ENCODE assay signal across 8 cellular contexts in genomic region chr12:120711411-120711810, GRCh38. TPM values are rescaled to one million over a fixed set of nuclear protein-coding genes. Genes with fewer than 3 reads are reported as not detected.
A peak's percentile ranks its signal among the peaks of the same experiment; 100 is the strongest.
DNase-seq lines count a peak whose midpoint lies in the region; ATAC-seq lines count a peak whose summit lies in the region.

No MANE protein-coding gene starts in this region.

- H3K36me3 Mint-ChIP-seq in activated CD4-positive, alpha-beta T cell treated with anti-CD3 and anti-CD28 coated beads, Interleukin-2, amount 10 ng/mL, durations not matched to agents 24 days and 14 days (ENCODE audit: low read depth): peaks cover 22% of the 10 kb centered on the region
- H3K36me3 Mint-ChIP-seq in activated naive CD8-positive, alpha-beta T cell: peaks cover 2% of the 10 kb centered on the region

- ATAC-seq in HG02938 (IDR thresholded peaks at IDR 0.05; ENCODE audit: unreplicated experiment) (no peak), GM18517 (IDR thresholded peaks at IDR 0.05; ENCODE audit: unreplicated experiment) (no peak), HG02885 (IDR thresholded peaks at IDR 0.05; ENCODE audit: poor library complexity, unreplicated experiment) (no peak)

- peak overlapping the region; percentile 99 for H3K4me3 ChIP-seq in thymus (ENCODE audit: low read length)

- H3K4me1 ChIP-seq in thymus (ENCODE audit: control insufficient read depth, insufficient read depth, low read length): peaks cover 20% of the 10 kb centered on the region

- H3K4me3 Mint-ChIP-seq in activated CD4-positive, alpha-beta T cell treated with anti-CD3 and anti-CD28 coated beads, Interleukin-2, amount 10 ng/mL, durations not matched to agents 24 days and 14 days: peak overlapping the region; percentile 83
- H3K4me3 Mint-ChIP-seq in activated naive CD8-positive, alpha-beta T cell: peak overlapping the region; percentile 92

- no peaks in the 10 kb centered on the region for H3K27me3 Mint-ChIP-seq in activated CD4-positive, alpha-beta T cell treated with anti-CD3 and anti-CD28 coated beads, Interleukin-2, amount 10 ng/mL, durations not matched to agents 24 days and 14 days
- no peaks in the 10 kb centered on the region for H3K27me3 Mint-ChIP-seq in activated naive CD8-positive, alpha-beta T cell

- no peaks in the 10 kb centered on the region for H3K9me3 ChIP-seq in thymus (ENCODE audit: control insufficient read depth)

- H3K4me1 Mint-ChIP-seq in activated CD4-positive, alpha-beta T cell treated with anti-CD3 and anti-CD28 coated beads, Interleukin-2, amount 10 ng/mL, durations not matched to agents 24 days and 14 days: peaks cover 24% of the 10 kb centered on the region
- H3K4me1 Mint-ChIP-seq in activated naive CD8-positive, alpha-beta T cell (ENCODE audit: low read depth): peaks cover 33% of the 10 kb centered on the region

- peak; percentile 62 for DNase-seq in activated CD4-positive, alpha-beta T cell treated with anti-CD3 and anti-CD28 coated beads, Interleukin-2, amount 10 ng/mL, durations not matched to agents 24 days and 14 days
- no peak for DNase-seq in activated CD4-positive, alpha-beta T cell treated with anti-CD3 and anti-CD28 coated beads for 48 hours

- peak overlapping the region; percentile 75 for H3K27ac ChIP-seq in layer of hippocampus (ENCODE audit: low read depth, low read length)
- no peak overlapping the region for H3K27ac ChIP-seq in thymus (ENCODE audit: low read depth)

- no peaks in the 10 kb centered on the region for H3K9me3 Mint-ChIP-seq in activated CD4-positive, alpha-beta T cell treated with anti-CD3 and anti-CD28 coated beads, Interleukin-2, amount 10 ng/mL, durations not matched to agents 24 days and 14 days
- no peaks in the 10 kb centered on the region for H3K9me3 Mint-ChIP-seq in activated naive CD8-positive, alpha-beta T cell (ENCODE audit: low read depth)

- WGBS in thymus: 47% methylated on average over 6 of the region's 6 CpGs

- peaks cover 20% of the 10 kb centered on the region for H3K36me3 ChIP-seq in thymus (ENCODE audit: control insufficient read depth, insufficient read depth)

- intact Hi-C loops in activated CD4-positive, alpha-beta T cell treated with anti-CD3 and anti-CD28 coated beads, Interleukin-2, amount 10 ng/mL, durations not matched to agents 24 days and 14 days (cut with micrococcal nuclease): loop anchor here (1.0 to 10.0 kb wide), 5 partner anchors 13 to 263 kb away; partner anchors contain the start of genes ACADS and HNF1A

- H3K27ac Mint-ChIP-seq in activated CD4-positive, alpha-beta T cell treated with anti-CD3 and anti-CD28 coated beads, Interleukin-2, amount 10 ng/mL, durations not matched to agents 24 days and 14 days: peak overlapping the region; percentile 74
- peak overlapping the region; percentile 88 for H3K27ac Mint-ChIP-seq in activated naive CD8-positive, alpha-beta T cell

- H3K27me3 ChIP-seq in layer of hippocampus (ENCODE audit: control insufficient read depth, insufficient read depth, low read length) (no peaks in the 10 kb centered on the region), thymus (ENCODE audit: control insufficient read depth, insufficient read depth) (no peaks in the 10 kb centered on the region)

RNA-seq across cellular contexts. Expression of gene UNC119B, which starts 1.2 kb away (rescaled TPM):
- 25.5 and 26.2 TPM in 2 replicates for total RNA-seq in activated CD4-positive, alpha-beta T cell treated with anti-CD3 and anti-CD28 coated beads, Interleukin-2, amount 10 ng/mL, durations not matched to agents 24 days and 14 days
- polyA plus RNA-seq in thymus: 12.0 TPM

RNA-seq across cellular contexts. Expression of gene ACADS, which starts 14.2 kb away (rescaled TPM):
- 11.7 and 12.8 TPM in 2 replicates for total RNA-seq in activated CD4-positive, alpha-beta T cell treated with anti-CD3 and anti-CD28 coated beads, Interleukin-2, amount 10 ng/mL, durations not matched to agents 24 days and 14 days
- 29.3 TPM for polyA plus RNA-seq in thymus

RNA-seq across cellular contexts. Expression of gene MLEC, which starts 24.5 kb away (rescaled TPM):
- 131 and 149 TPM in 2 replicates for total RNA-seq in activated CD4-positive, alpha-beta T cell treated with anti-CD3 and anti-CD28 coated beads, Interleukin-2, amount 10 ng/mL, durations not matched to agents 24 days and 14 days
- 18.5 TPM for polyA plus RNA-seq in thymus
